Comparison of ENCODE assay signal across 8 cellular contexts in genomic region chr10:24617771-24618396, GRCh38.
DNase-seq lines count a peak whose midpoint lies in the region; ATAC-seq, FAIRE-seq and TF ChIP-seq lines count a peak whose summit lies in the region.

No MANE protein-coding gene starts in this region.

- no peak overlapping the region for H3K27ac Mint-ChIP-seq in activated naive CD8-positive, alpha-beta T cell treated with anti-CD3 and anti-CD28 coated beads, Interleukin-2, amount 10 ng/mL, durations not matched to agents 7 days and 5 days

- POLR2A ChIA-PET in activated naive CD8-positive, alpha-beta T cell treated with anti-CD3 and anti-CD28 coated beads, Interleukin-2, amount 10 ng/mL, durations not matched to agents 7 days and 5 days (lab: Charles Lee), result no interaction called here

- FAIRE-seq in G401.6 (lab: Jason Lieb, UNC), result peak; percentile 6

- H3K4me3 ChIP-seq in SJSA1, result no peak overlapping the region
- H3K4me3 ChIP-seq in right atrium auricular region, result no peak overlapping the region
- no peak overlapping the region for H3K4me3 ChIP-seq in spleen

- H3K27me3 ChIP-seq in SJSA1 (replicated peaks) (no peaks in the 10 kb centered on the region), right atrium auricular region (no peaks in the 10 kb centered on the region), spleen (replicated peaks in 1 of 7) (no peaks in the 10 kb centered on the region)

- H3K4me3 Mint-ChIP-seq in activated naive CD8-positive, alpha-beta T cell treated with anti-CD3 and anti-CD28 coated beads, Interleukin-2, amount 10 ng/mL, durations not matched to agents 7 days and 5 days, result no peak overlapping the region

- ATAC-seq in HG03095 (IDR thresholded peaks at IDR 0.05; ENCODE audit: unreplicated experiment) (peak; percentile 60), GM19452 (IDR thresholded peaks at IDR 0.05; ENCODE audit: unreplicated experiment) (no peak)
- no peak for ATAC-seq in activated naive CD8-positive, alpha-beta T cell treated with anti-CD3 and anti-CD28 coated beads, Interleukin-2, amount 10 ng/mL, durations not matched to agents 7 days and 5 days (ENCODE audit: low read depth)

- H3K9me3 ChIP-seq in SJSA1 (replicated peaks), result no peaks in the 10 kb centered on the region
- H3K9me3 ChIP-seq in right atrium auricular region, result no peaks in the 10 kb centered on the region
- H3K9me3 ChIP-seq in spleen, result no peaks in the 10 kb centered on the region

- no peaks in the 10 kb centered on the region for H3K27me3 Mint-ChIP-seq in activated naive CD8-positive, alpha-beta T cell treated with anti-CD3 and anti-CD28 coated beads, Interleukin-2, amount 10 ng/mL, durations not matched to agents 7 days and 5 days

- intact Hi-C loops in spleen (cut with DNase I; ENCODE audit: low total_unique reads), result no loop called here

- TF ChIP-seq POLR2A in spleen (IDR thresholded peaks at IDR 0.05), result no peak

- peaks cover 16% of the 10 kb centered on the region for H3K36me3 ChIP-seq in SJSA1
- peaks cover 13% of the 10 kb centered on the region for H3K36me3 ChIP-seq in right atrium auricular region
- H3K36me3 ChIP-seq in spleen, result peaks cover 0 to 18% (median 0%) of the 10 kb centered on the region in 6 donors

- H3K4me1 Mint-ChIP-seq in activated naive CD8-positive, alpha-beta T cell treated with anti-CD3 and anti-CD28 coated beads, Interleukin-2, amount 10 ng/mL, durations not matched to agents 7 days and 5 days, result peaks cover 7% of the 10 kb centered on the region

- H3K9me3 Mint-ChIP-seq in activated naive CD8-positive, alpha-beta T cell treated with anti-CD3 and anti-CD28 coated beads, Interleukin-2, amount 10 ng/mL, durations not matched to agents 7 days and 5 days, result no peaks in the 10 kb centered on the region

- TF ChIP-seq CTCF in right atrium auricular region (IDR thresholded peaks at IDR 0.05), result peak; percentile 68 to 84
- peak in 8 of 11 experiments; percentile 11 to 74 (median 60) for TF ChIP-seq CTCF in spleen (IDR thresholded peaks at IDR 0.05 in 8 of 11, conservative IDR thresholded peaks at IDR 0.05 in 3 of 11)

- H3K4me1 ChIP-seq in SJSA1 (replicated peaks), result peaks cover 9% of the 10 kb centered on the region
- peaks cover 0 to 5% of the 10 kb centered on the region in 2 donors for H3K4me1 ChIP-seq in right atrium auricular region
- H3K4me1 ChIP-seq in spleen, result peaks cover 0 to 5% (median 1%) of the 10 kb centered on the region in 6 donors

- DNase-seq in SJSA1 (ENCODE audit: low read depth in 1 of 2, low spot score in 2 of 2), result peak; percentile 39 to 54
- DNase-seq in activated naive CD8-positive, alpha-beta T cell treated with anti-CD3 and anti-CD28 coated beads, Interleukin-2, amount 10 ng/mL, durations not matched to agents 7 days and 5 days, result peak; percentile 57
- no peak for DNase-seq in right atrium auricular region (ENCODE audit: low spot score)
- no peak for DNase-seq in spleen
- DNase-seq in OCI-M2 (lab: John Stamatoyannopoulos, UW; ENCODE audit: unreplicated experiment), result no peak

- WGBS in spleen, 5 donors, result 59 to 71% (median 63%) methylated on average over 7 of the region's 7 CpGs

- peaks cover 4% of the 10 kb centered on the region for H3K36me3 Mint-ChIP-seq in activated naive CD8-positive, alpha-beta T cell treated with anti-CD3 and anti-CD28 coated beads, Interleukin-2, amount 10 ng/mL, durations not matched to agents 7 days and 5 days

- H3K27ac ChIP-seq in SJSA1 (no peak overlapping the region), right atrium auricular region (no peak overlapping the region), spleen (no peak overlapping the region)

Comparison
In these comparisons a context has a peak if more than half of its experiments do, and no peak if none do; other contexts are left out.
1. DNase-seq: peak in SJSA1 (2 of 2) and activated naive CD8-positive, alpha-beta T cell treated with anti-CD3 and anti-CD28 coated beads, Interleukin-2, amount 10 ng/mL, durations not matched to agents 7 days and 5 days (single experiment); none in right atrium auricular region (single experiment), spleen (single experiment) and OCI-M2 (single experiment).